In the genomic region with DNA sequence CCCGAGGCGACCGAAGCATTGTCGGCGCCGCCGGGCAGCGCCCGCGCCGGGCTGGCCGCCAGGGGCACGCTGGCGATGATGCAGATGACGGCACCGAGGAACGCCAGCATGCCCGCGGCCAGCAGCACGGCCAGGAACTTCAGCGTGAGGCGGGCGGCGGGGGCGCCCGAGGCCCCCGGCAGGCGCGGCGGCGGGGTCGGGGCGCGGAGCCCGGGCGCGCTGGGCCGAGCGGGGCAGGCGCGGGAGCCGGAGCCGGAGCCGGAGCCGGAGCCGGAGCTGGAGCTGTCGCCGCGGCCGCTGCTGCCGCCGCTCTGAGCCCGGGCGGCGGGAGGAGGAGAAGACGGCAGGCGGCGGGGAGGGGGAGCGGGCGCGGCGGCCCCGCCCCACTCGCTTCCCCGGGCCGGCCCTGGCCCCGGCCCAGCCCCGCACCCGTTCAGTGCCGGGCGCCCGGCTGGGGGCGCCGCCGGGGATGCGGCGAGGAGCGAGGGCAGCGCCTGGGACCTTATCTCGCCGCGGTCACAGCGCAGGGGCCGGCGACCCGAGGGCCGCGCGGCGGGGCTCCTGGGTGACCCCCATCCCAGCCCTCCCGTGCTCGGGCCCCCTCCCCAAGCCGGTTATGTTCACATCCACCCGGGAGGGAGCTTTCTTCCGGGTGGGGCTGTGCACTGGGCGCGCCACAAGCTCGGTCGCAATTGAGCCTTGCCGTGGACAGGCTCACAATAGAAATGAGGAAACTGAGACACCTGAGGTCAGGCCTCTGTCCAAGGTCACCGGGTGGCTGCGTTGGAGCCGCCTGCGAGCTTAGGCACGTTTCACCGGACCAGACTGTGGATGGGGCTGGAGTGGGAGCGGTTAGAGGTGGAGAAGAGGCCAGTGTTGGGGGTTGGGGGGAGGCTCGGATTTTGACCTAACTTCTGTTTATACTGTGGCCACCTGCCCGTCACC, we compare ENCODE assay signal across 8 cellular contexts. TPM values are rescaled to one million over a fixed set of nuclear protein-coding genes. Genes with fewer than 3 reads are reported as not detected.
DNase-seq lines count a peak whose midpoint lies in the region; ATAC-seq and TF ChIP-seq lines count a peak whose summit lies in the region.

A gene (minus strand): TSS at position 313 of the 945 bp plus-strand sequence.

- no peaks in the 10 kb centered on the region for H3K9me3 ChIP-seq in smooth muscle cell (replicated peaks; ENCODE audit: low read depth)

- H3K27me3 ChIP-seq in smooth muscle cell (ENCODE audit: low read depth) = peaks cover 17% of the 10 kb centered on the region

- H3F3A ChIP-seq in smooth muscle cell (ENCODE audit: low read depth) = peaks cover 7% of the 10 kb centered on the region

- no peak; the same call in 1 of the 2 replicates for TF ChIP-seq CTCF in C4-2B (conservative IDR thresholded peaks at IDR 0.05)
- TF ChIP-seq CTCF in smooth muscle cell (IDR thresholded peaks at IDR 0.05; ENCODE audit: borderline replicate concordance, insufficient read depth, poor library complexity, severe bottlenecking) = no peak

- peaks cover 0 to 5% (median 0%) of the 10 kb centered on the region in 3 donors for H3K36me3 Mint-ChIP-seq in immature natural killer cell

- no peaks in the 10 kb centered on the region for H4K20me1 ChIP-seq in smooth muscle cell (ENCODE audit: low read depth)

- 6% methylated on average over 71 of the region's 109 CpGs for WGBS in smooth muscle cell (ENCODE audit: low lambda C conversion rate)

- peak within 1 kb of the TSS; percentile 59 for H3K4me3 ChIP-seq in smooth muscle cell

- H3K27ac ChIP-seq in C4-2B (peak within 1 kb of the TSS; percentile 59), smooth muscle cell (ENCODE audit: low read depth) (no peak within 1 kb of the TSS)

- peak; percentile 72 for DNase-seq in HuH-7.5 (ENCODE audit: low spot score)
- peak; percentile 59 for DNase-seq in T1000 (lab: John Stamatoyannopoulos, UW)
- peak; percentile 18 for DNase-seq in central memory CD4-positive, alpha-beta T cell
- DNase-seq in immature natural killer cell = peak; percentile 32 to 52 (median 37)
- peak; percentile 48 for DNase-seq in smooth muscle cell (lab: John Stamatoyannopoulos, UW; ENCODE audit: unreplicated experiment)
- no peak for DNase-seq in NK-92 (lab: John Stamatoyannopoulos, UW; ENCODE audit: unreplicated experiment)

- peak within 1 kb of the TSS; percentile 79 to 94 (median 87) for H3K4me3 Mint-ChIP-seq in immature natural killer cell

- peaks cover 11 to 19% of the 10 kb centered on the region in 2 donors for H3K4me1 Mint-ChIP-seq in immature natural killer cell

- peak within 1 kb of the TSS; percentile 86 for H3K4me2 ChIP-seq in smooth muscle cell

- no peaks in the 10 kb centered on the region for H3K9me3 Mint-ChIP-seq in immature natural killer cell

- no peak for ATAC-seq in GM18861 (IDR thresholded peaks at IDR 0.05; ENCODE audit: unreplicated experiment)

- H3K27ac Mint-ChIP-seq in immature natural killer cell = peak within 1 kb of the TSS in 4 of 6 donors; percentile 59 to 79 (median 72)

- peaks cover 2 to 11% (median 7%) of the 10 kb centered on the region in 3 donors for H3K27me3 Mint-ChIP-seq in immature natural killer cell (ENCODE audit: low read depth in 3 of 3)

- no peaks in the 10 kb centered on the region for H3K79me2 ChIP-seq in smooth muscle cell (ENCODE audit: low read depth)

- H3K9ac ChIP-seq in smooth muscle cell (ENCODE audit: low read depth) = no peak within 1 kb of the TSS

- H3K4me1 ChIP-seq in smooth muscle cell (ENCODE audit: low read depth) = no peaks in the 10 kb centered on the region

- H3K36me3 ChIP-seq in smooth muscle cell (ENCODE audit: low read depth) = no peaks in the 10 kb centered on the region

- peak within 1 kb of the TSS; percentile 75 for H2AFZ ChIP-seq in smooth muscle cell (ENCODE audit: low read depth)

RNA-seq across cellular contexts. Expression of the gene that starts here (rescaled TPM):
- 1 to 10 TPM in 1 of 3 donors, under 1 TPM in 2; 0.59 to 1.4 (median 0.66) TPM for polyA plus RNA-seq in immature natural killer cell
- 1.3 and 2.0 TPM in 2 replicates for total RNA-seq in smooth muscle cell
- polyA plus RNA-seq in smooth muscle cell = 3.2 and 3.9 TPM in 2 replicates
